In the genomic region with DNA sequence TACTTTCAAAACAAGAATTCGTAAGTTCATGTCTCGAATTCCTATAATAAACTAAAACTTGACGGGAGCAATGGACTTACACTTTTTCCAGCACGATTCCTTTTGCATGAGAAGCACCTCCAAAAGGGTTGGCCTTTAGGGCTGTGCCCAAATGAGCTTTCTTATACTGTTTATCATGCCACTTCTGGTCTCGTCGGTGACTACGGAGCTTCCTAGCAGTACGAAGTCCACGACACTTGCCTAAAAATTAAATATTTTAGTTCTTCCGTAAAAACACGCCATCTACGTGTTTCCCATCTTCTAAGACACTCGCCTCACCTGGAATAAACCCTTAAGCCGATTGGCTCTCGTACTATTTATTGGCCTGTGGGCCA, we compare ENCODE assay signal across 8 cellular contexts. TPM values are rescaled to one million over a fixed set of nuclear protein-coding genes. Genes with fewer than 3 reads are reported as not detected.
DNase-seq lines count a peak whose midpoint lies in the region; ATAC-seq, FAIRE-seq and TF ChIP-seq lines count a peak whose summit lies in the region.

No MANE protein-coding gene starts in this region.

- H4K20me1 ChIP-seq in keratinocyte (ENCODE audit: control insufficient read depth, extremely low read depth, insufficient read depth, low read length), result no peaks in the 10 kb centered on the region

- H3K36me3 ChIP-seq in heart right ventricle (peaks cover 0 to 44% (median 15%) of the 10 kb centered on the region in 9 donors), keratinocyte (ENCODE audit: control insufficient read depth in 2 of 2, extremely low read depth in 1 of 2, insufficient read depth in 2 of 2, low read length in 2 of 2) (peaks cover 17 to 28% of the 10 kb centered on the region in 2 experiments), suprapubic skin (peaks cover 24% of the 10 kb centered on the region)

- peak overlapping the region; percentile 96 to 98 for H3K27ac Mint-ChIP-seq in activated naive CD4-positive, alpha-beta T cell treated with anti-CD3 and anti-CD28 coated beads, Interleukin-2, amount 50 U/mL, for 72 hours

- TF ChIP-seq EP300 in suprapubic skin (IDR thresholded peaks at IDR 0.05), result no peak

- no peak overlapping the region for H2AFZ ChIP-seq in keratinocyte (ENCODE audit: control insufficient read depth, low read length)

- TF ChIP-seq CTCF in heart right ventricle (IDR thresholded peaks at IDR 0.05) (no peak), keratinocyte (optimal IDR thresholded peaks at IDR 0.05 in 1 of 3, IDR thresholded peaks at IDR 0.05 in 1 of 3, conservative IDR thresholded peaks at IDR 0.05 in 1 of 3; ENCODE audit: extremely low read depth in 1 of 3, insufficient read depth in 2 of 3, low read length in 3 of 3) (no peak), suprapubic skin (IDR thresholded peaks at IDR 0.05) (no peak), D721Med (IDR thresholded peaks at IDR 0.05; ENCODE audit: insufficient read depth, missing control alignments) (no peak)

- peak overlapping the region; percentile 97 for H3K9ac ChIP-seq in keratinocyte (ENCODE audit: control insufficient read depth, extremely low read depth, insufficient read depth, low read length)

- no peaks in the 10 kb centered on the region for H3K9me3 Mint-ChIP-seq in activated naive CD4-positive, alpha-beta T cell treated with anti-CD3 and anti-CD28 coated beads, Interleukin-2, amount 50 U/mL, for 72 hours

- no peaks in the 10 kb centered on the region for H3K27me3 ChIP-seq in heart right ventricle
- no peaks in the 10 kb centered on the region for H3K27me3 ChIP-seq in keratinocyte (ENCODE audit: control insufficient read depth, extremely low read depth, insufficient read depth, low read length)
- no peaks in the 10 kb centered on the region for H3K27me3 ChIP-seq in suprapubic skin

- peaks cover 30% of the 10 kb centered on the region for H3K79me2 ChIP-seq in keratinocyte (ENCODE audit: control insufficient read depth, insufficient read depth, low read length)

- dilution Hi-C loops in keratinocyte (cut with MboI; ENCODE audit: extremely low pct_ligation_motif_present, low sequenced_read_pairs), result no loop called here

- no peak for DNase-seq in heart right ventricle
- DNase-seq in Right ventricle myocardium superior, result no peak
- DNase-seq in activated naive CD4-positive, alpha-beta T cell treated with anti-CD3 and anti-CD28 coated beads, Interleukin-2, amount 50 U/mL, for 72 hours (ENCODE audit: low spot score in 2 of 2), result no peak
- DNase-seq in keratinocyte (ENCODE audit: low read depth, low spot score), result no peak
- DNase-seq in suprapubic skin (ENCODE audit: low spot score in 2 of 2), result no peak
- DNase-seq in NCI-H146 (lab: John Stamatoyannopoulos, UW), result no peak
- DNase-seq in D721Med (ENCODE audit: insufficient read length, low spot score), result no peak

- intact Hi-C loops in heart right ventricle (cut with DNase I), result no loop called here
- intact Hi-C loops in Right ventricle myocardium superior (cut with DNase I), result no loop called here

- H3K9me3 ChIP-seq in heart right ventricle, result no peaks in the 10 kb centered on the region
- H3K9me3 ChIP-seq in keratinocyte (ENCODE audit: control insufficient read depth, low read depth, low read length), result no peaks in the 10 kb centered on the region
- no peaks in the 10 kb centered on the region for H3K9me3 ChIP-seq in suprapubic skin

- H3K4me2 ChIP-seq in keratinocyte (ENCODE audit: control insufficient read depth, extremely low read depth, insufficient read depth, low read depth, low read length), result peak overlapping the region; percentile 69

- FAIRE-seq in keratinocyte (lab: Jason Lieb, UNC) (no peak), D721Med (lab: Jason Lieb, UNC) (no peak)

- H3K36me3 Mint-ChIP-seq in activated naive CD4-positive, alpha-beta T cell treated with anti-CD3 and anti-CD28 coated beads, Interleukin-2, amount 50 U/mL, for 72 hours, result peaks cover 51 to 53% of the 10 kb centered on the region in 2 donors

- peak in 2 of 8 donors; percentile 1 to 5 for ATAC-seq in heart right ventricle
- ATAC-seq in Right ventricle myocardium superior (ENCODE audit: poor library complexity), result no peak
- ATAC-seq in activated naive CD4-positive, alpha-beta T cell treated with anti-CD3 and anti-CD28 coated beads, Interleukin-2, amount 50 U/mL, for 72 hours, result no peak
- no peak for ATAC-seq in HG03025 (IDR thresholded peaks at IDR 0.05; ENCODE audit: low FRiP score, unreplicated experiment)

- no peaks in the 10 kb centered on the region for H3K9me1 ChIP-seq in keratinocyte (ENCODE audit: control insufficient read depth, extremely low read depth, insufficient read depth, low read length)

- 2 to 3% methylated on average over 15 of the region's 15 CpGs for WGBS in heart right ventricle, 2 donors
- 1% methylated on average over 15 of the region's 15 CpGs for WGBS in suprapubic skin

- TF ChIP-seq POLR2A in suprapubic skin (IDR thresholded peaks at IDR 0.05), result no peak

- H3K4me3 ChIP-seq in heart right ventricle (peak overlapping the region; percentile 75 to 95 (median 83)), keratinocyte (ENCODE audit: control insufficient read depth in 2 of 3, extremely low read depth in 1 of 3, insufficient read depth in 2 of 3, low read depth in 1 of 3, low read length in 3 of 3) (peak overlapping the region; percentile 92 to 97 (median 93)), suprapubic skin (peak overlapping the region; percentile 92)

- H3K27ac ChIP-seq in heart right ventricle (peak overlapping the region in 9 of 10 donors; percentile 77 to 94 (median 86)), keratinocyte (ENCODE audit: control insufficient read depth, insufficient read depth, low read length) (peak overlapping the region; percentile 93), suprapubic skin (peak overlapping the region; percentile 88)

- peaks cover 0 to 27% (median 14%) of the 10 kb centered on the region in 9 donors for H3K4me1 ChIP-seq in heart right ventricle
- peaks cover 10% of the 10 kb centered on the region for H3K4me1 ChIP-seq in keratinocyte (ENCODE audit: control insufficient read depth, extremely low read depth, insufficient read depth, low read length)
- H3K4me1 ChIP-seq in suprapubic skin, result peaks cover 22% of the 10 kb centered on the region

RNA-seq across cellular contexts. Expression of gene RPS23, which starts 0.6 kb away (rescaled TPM):
- total RNA-seq in heart right ventricle, result 1,000 to 10,000 TPM in 9 of 10 donors, 100 to 1,000 TPM in 1; 992 to 1,282 (median 1,119) TPM
- 1,000 to 10,000 TPM in 1 of 2 donors, 100 to 1,000 TPM in 1; 927 to 3,427 TPM for polyA plus RNA-seq in heart right ventricle
- total RNA-seq in Right ventricle myocardium superior, result 1,193 TPM
- 1,000 to 10,000 TPM; 2,960 to 3,243 TPM for total RNA-seq in activated naive CD4-positive, alpha-beta T cell treated with anti-CD3 and anti-CD28 coated beads, Interleukin-2, amount 50 U/mL, for 72 hours
- 1,949 to 6,976 TPM (median 2,776 TPM) in 3 replicates for polyA plus RNA-seq in keratinocyte
- 2,829 TPM for polyA plus RNA-seq in keratinocyte (2011; ENCODE audit: low read depth)
- 7,285 and 7,308 TPM in 2 replicates for polyA plus RNA-seq in keratinocyte (2011; cell fraction: cytosol; rRNA removed)
- 1,305 and 1,569 TPM in 2 replicates for polyA plus RNA-seq in keratinocyte (2011; cell fraction: nucleus; rRNA removed)
- 3,805 and 6,023 TPM in 2 replicates for polyA plus RNA-seq in keratinocyte (2012; ENCODE audit: low replicate concordance)
- polyA minus RNA-seq in keratinocyte, result 93.2 to 2,820 TPM (median 1,724 TPM) in 3 replicates
- 996 TPM for polyA minus RNA-seq in keratinocyte (2011; cell fraction: cytosol; rRNA and poly(A)+ RNA removed)
- 116 and 199 TPM in 2 replicates for polyA minus RNA-seq in keratinocyte (2011; cell fraction: nucleus; rRNA and poly(A)+ RNA removed)
- total RNA-seq in suprapubic skin, result 1,000 to 10,000 TPM; 1,761 to 4,479 (median 3,421) TPM
